In genomic region chr5:75331-76320, GRCh38 we compare ENCODE assay signal across 15 cellular contexts. TPM values are rescaled to one million over a fixed set of nuclear protein-coding genes. Genes with fewer than 3 reads are reported as not detected.
DNase-seq lines count a peak whose midpoint lies in the region; ATAC-seq and TF ChIP-seq lines count a peak whose summit lies in the region.
"Had no signal": no experiment of that assay in that cellular context is flagged by ENCODE, and none has a peak within 500 bp of the region (broad histone marks: within the 10 kb centered on the region; RNA-seq: fewer than 3 reads in every experiment).

No MANE protein-coding gene starts in this region.

- H3K36me3 ChIP-seq in H7 (replicated peaks; ENCODE audit: control insufficient read depth, insufficient read depth, low read length), result no peaks in the 10 kb centered on the region
- H3K36me3 ChIP-seq in esophagus muscularis mucosa, result no peaks in the 10 kb centered on the region

- DNase-seq in CD14-positive monocyte (ENCODE audit: low spot score) (peak; percentile 38), H7 (peak; percentile 76), esophagus muscularis mucosa (ENCODE audit: extremely low spot score) (peak; percentile 74), putamen (ENCODE audit: low spot score) (peak; percentile 23), ACHN (no peak), DMS53 treated with DMSO at 0.1 percent for 48 hours (lab: John Stamatoyannopoulos, UW; ENCODE audit: unreplicated experiment) (no peak)
- DNase-seq: DMS 273 treated with DMSO at 0.1 percent for 48 hours, KBM-7, NCI-H1048, NCI-H446 had no signal

- no peak for ATAC-seq in esophagus mucosa
- ATAC-seq: Panc1, Right ventricle myocardium inferior, SK-N-SH treated with all-trans-retinoic acid at 6 μM for 48 hours had no signal

- no peaks in the 10 kb centered on the region for H3K9me3 ChIP-seq in esophagus muscularis mucosa

- intact Hi-C loops in CD14-positive monocyte (cut with micrococcal nuclease) (no loop called here), esophagus muscularis mucosa (cut with DNase I) (no loop called here)

- TF ChIP-seq EP300 in esophagus muscularis mucosa (IDR thresholded peaks at IDR 0.05), result no peak

- H3K36me3 Mint-ChIP-seq in CD14-positive monocyte, result no peaks in the 10 kb centered on the region

- no peak overlapping the region for H3K27ac Mint-ChIP-seq in CD14-positive monocyte

- no peak overlapping the region for H3K4me3 Mint-ChIP-seq in CD14-positive monocyte

- no peak overlapping the region for H3K4me3 ChIP-seq in H7 (ENCODE audit: insufficient read depth, low read depth, low read length)
- no peak overlapping the region for H3K4me3 ChIP-seq in esophagus muscularis mucosa

- 79% methylated on average over 30 of the region's 31 CpGs for WGBS in esophagus muscularis mucosa

- H3K4me1 Mint-ChIP-seq in CD14-positive monocyte, result no peaks in the 10 kb centered on the region

- in situ Hi-C loops in ACHN (cut with HindIII; ENCODE audit: low pct_ligation_motif_present, low pct_unique_long_range_greater_than_20kb, low sequenced_read_pairs), result no loop called here

- no peak for TF ChIP-seq CTCF in CD14-positive monocyte (IDR thresholded peaks at IDR 0.05)
- TF ChIP-seq CTCF in esophagus muscularis mucosa (IDR thresholded peaks at IDR 0.05), result no peak

- H3K27me3 ChIP-seq in H7 (ENCODE audit: control insufficient read depth, insufficient read depth, low read length) (no peaks in the 10 kb centered on the region), esophagus muscularis mucosa (peaks cover 0 to 29% (median 0%) of the 10 kb centered on the region in 4 donors)

- no peak overlapping the region for H3K27ac ChIP-seq in esophagus muscularis mucosa (replicated peaks in 1 of 4)
- H3K27ac ChIP-seq: HL-60 had no signal

- no peak for TF ChIP-seq POLR2A in esophagus muscularis mucosa (IDR thresholded peaks at IDR 0.05; ENCODE audit: low read depth)

- peaks cover 0 to 13% (median 0%) of the 10 kb centered on the region in 3 donors for H3K27me3 Mint-ChIP-seq in CD14-positive monocyte (ENCODE audit: low read depth in 3 of 3)

- no peaks in the 10 kb centered on the region for H3K4me1 ChIP-seq in esophagus muscularis mucosa

- H3K9me3 Mint-ChIP-seq in CD14-positive monocyte, result no peaks in the 10 kb centered on the region

RNA-seq across cellular contexts. Expression of gene PLEKHG4B, which starts 16.3 kb away (rescaled TPM):
- not detected for polyA plus RNA-seq in CD14-positive monocyte
- total RNA-seq in H7 (2014; rRNA removed; shearing (Covaris generic)), result 25.2 and 34.1 TPM in 2 replicates
- under 1 TPM in 2 of 4 donors, not detected in 2; under 0.01 to 0.46 TPM for total RNA-seq in esophagus muscularis mucosa
- 0.36 TPM for total RNA-seq in esophagus mucosa
- total RNA-seq: Right ventricle myocardium inferior had no signal

Comparison
In these comparisons a context has a peak if more than half of its experiments do, and no peak if none do; other contexts are left out.
1. DNase-seq: peak in CD14-positive monocyte (single experiment), H7 (single experiment), esophagus muscularis mucosa (single experiment) and putamen (single experiment); none in ACHN (single experiment) and DMS53 treated with DMSO at 0.1 percent for 48 hours (single experiment).
2. RNA of gene PLEKHG4B, which starts 16.3 kb away (total RNA-seq): 25.2 to 34.1 TPM in H7; 0.36 TPM in esophagus mucosa (single experiment) and under 0.01 to 0.46 TPM in esophagus muscularis mucosa; every median in the first group is over 10 times any median in the second.